Comparison of ENCODE assay signal across 9 cellular contexts in the genomic region with DNA sequence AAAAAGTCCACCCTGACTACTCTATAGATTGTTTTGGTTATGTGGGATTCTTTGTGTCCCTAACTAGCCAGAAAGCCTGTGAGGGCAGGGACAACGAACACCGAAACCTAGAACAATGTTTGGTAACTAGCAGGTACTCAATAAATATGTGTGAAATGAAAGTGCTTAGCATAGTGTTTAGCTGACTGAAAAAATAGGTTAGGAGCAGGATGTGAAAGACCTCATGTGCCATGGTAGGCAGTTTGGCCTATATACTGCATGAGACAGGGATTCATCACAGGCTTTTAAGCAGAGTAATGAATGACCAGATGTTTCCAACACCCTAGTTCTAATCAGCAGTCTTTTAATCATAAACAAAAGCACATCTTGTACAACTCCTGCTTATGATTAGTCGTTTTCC.
A peak's percentile ranks its signal among the peaks of the same experiment; 100 is the strongest.
DNase-seq lines count a peak whose midpoint lies in the region; ATAC-seq and TF ChIP-seq lines count a peak whose summit lies in the region.
"Had no signal": no experiment of that assay in that cellular context is flagged by ENCODE, and none has a peak within 500 bp of the region (broad histone marks: within the 10 kb centered on the region; RNA-seq: fewer than 3 reads in every experiment).

No MANE protein-coding gene starts in this region.

- H3K9me3 ChIP-seq in Peyer's patch (no peaks in the 10 kb centered on the region), smooth muscle cell (replicated peaks; ENCODE audit: low read depth) (no peaks in the 10 kb centered on the region)

- H3K4me3 Mint-ChIP-seq in activated CD8-positive, alpha-beta memory T cell treated with anti-CD3 and anti-CD28 coated beads, Interleukin-2, amount 10 ng/mL, durations not matched to agents 7 days and 5 days: peak overlapping the region; percentile 63

- H3K36me3 ChIP-seq in Peyer's patch (no peaks in the 10 kb centered on the region), smooth muscle cell (ENCODE audit: low read depth) (no peaks in the 10 kb centered on the region)

- no peaks in the 10 kb centered on the region for H3K27me3 Mint-ChIP-seq in activated CD8-positive, alpha-beta memory T cell treated with anti-CD3 and anti-CD28 coated beads, Interleukin-2, amount 10 ng/mL, durations not matched to agents 7 days and 5 days

- H3K27ac ChIP-seq in Peyer's patch (peak overlapping the region; percentile 31 to 66 (median 60)), smooth muscle cell (ENCODE audit: low read depth) (peak overlapping the region; percentile 40)

- H3K27me3 ChIP-seq in Peyer's patch (no peaks in the 10 kb centered on the region), smooth muscle cell (ENCODE audit: low read depth) (no peaks in the 10 kb centered on the region)

- H3K36me3 Mint-ChIP-seq in activated CD8-positive, alpha-beta memory T cell treated with anti-CD3 and anti-CD28 coated beads, Interleukin-2, amount 10 ng/mL, durations not matched to agents 7 days and 5 days: peaks cover 19% of the 10 kb centered on the region

- peaks cover 0 to 17% (median 8%) of the 10 kb centered on the region in 4 donors for H3K4me1 ChIP-seq in Peyer's patch
- peaks cover 12% of the 10 kb centered on the region for H3K4me1 ChIP-seq in smooth muscle cell (ENCODE audit: low read depth)

- TF ChIP-seq CTCF in Peyer's patch (IDR thresholded peaks at IDR 0.05): no peak
- TF ChIP-seq CTCF in smooth muscle cell (IDR thresholded peaks at IDR 0.05; ENCODE audit: borderline replicate concordance, insufficient read depth, poor library complexity, severe bottlenecking): no peak

- CTCF ChIA-PET in activated CD8-positive, alpha-beta memory T cell treated with anti-CD3 and anti-CD28 coated beads, Interleukin-2, amount 10 ng/mL, durations not matched to agents 7 days and 5 days (lab: Charles Lee): interaction anchor here (0.8 to 4.1 kb wide), 9 partner anchors 17 to 218 kb away, joined by 3 to 19 read pairs (median 5); no protein-coding TSS in a partner anchor

- DNase-seq in activated CD8-positive, alpha-beta memory T cell treated with anti-CD3 and anti-CD28 coated beads, Interleukin-2, amount 10 ng/mL, durations not matched to agents 7 days and 5 days: peak; percentile 59
- no peak for DNase-seq in activated CD8-positive, alpha-beta memory T cell treated with anti-CD3 and anti-CD28 coated beads for 24 hours
- no peak for DNase-seq in Peyer's patch
- no peak for DNase-seq in smooth muscle cell (lab: John Stamatoyannopoulos, UW; ENCODE audit: unreplicated experiment)
- DNase-seq in NCI-H1048 (lab: John Stamatoyannopoulos, UW): no peak
- no peak for DNase-seq in stimulated activated CD8-positive, alpha-beta memory T cell treated with anti-CD3 and anti-CD28 coated beads, Interleukin-4, amount 100 ng/mL, for 48 hours
- DNase-seq in SIG-M5 treated with dmso at 0.1 percent for 504 hours (lab: John Stamatoyannopoulos, UW; ENCODE audit: unreplicated experiment): no peak
- DNase-seq: NCI-H1417 treated with DMSO at 0.1 percent for 48 hours had no signal

- H4K20me1 ChIP-seq in smooth muscle cell (ENCODE audit: low read depth): peaks cover 43% of the 10 kb centered on the region

- H3K4me2 ChIP-seq in smooth muscle cell: no peak overlapping the region

- WGBS in smooth muscle cell (ENCODE audit: low lambda C conversion rate): 75% methylated on average over 3 of the region's 3 CpGs

- H3K79me2 ChIP-seq in smooth muscle cell (ENCODE audit: low read depth): peaks cover 80% of the 10 kb centered on the region

- H3F3A ChIP-seq in smooth muscle cell (ENCODE audit: low read depth): peaks cover 2% of the 10 kb centered on the region

- H2AFZ ChIP-seq in smooth muscle cell (ENCODE audit: low read depth): no peak overlapping the region

- H3K27ac Mint-ChIP-seq in activated CD8-positive, alpha-beta memory T cell treated with anti-CD3 and anti-CD28 coated beads, Interleukin-2, amount 10 ng/mL, durations not matched to agents 7 days and 5 days: peak overlapping the region; percentile 89

- H3K9ac ChIP-seq in smooth muscle cell (ENCODE audit: low read depth): no peak overlapping the region

- peaks cover 44% of the 10 kb centered on the region for H3K4me1 Mint-ChIP-seq in activated CD8-positive, alpha-beta memory T cell treated with anti-CD3 and anti-CD28 coated beads, Interleukin-2, amount 10 ng/mL, durations not matched to agents 7 days and 5 days

- no peak for TF ChIP-seq POLR2A in Peyer's patch (IDR thresholded peaks at IDR 0.05)

- peak; percentile 79 for ATAC-seq in activated CD8-positive, alpha-beta memory T cell treated with anti-CD3 and anti-CD28 coated beads, Interleukin-2, amount 10 ng/mL, durations not matched to agents 7 days and 5 days
- peak; percentile 43 for ATAC-seq in HG02623 (IDR thresholded peaks at IDR 0.05; ENCODE audit: unreplicated experiment)

- no peaks in the 10 kb centered on the region for H3K9me3 Mint-ChIP-seq in activated CD8-positive, alpha-beta memory T cell treated with anti-CD3 and anti-CD28 coated beads, Interleukin-2, amount 10 ng/mL, durations not matched to agents 7 days and 5 days (ENCODE audit: low read depth)

- no peak overlapping the region for H3K4me3 ChIP-seq in Peyer's patch
- no peak overlapping the region for H3K4me3 ChIP-seq in smooth muscle cell
